In the genomic region with DNA sequence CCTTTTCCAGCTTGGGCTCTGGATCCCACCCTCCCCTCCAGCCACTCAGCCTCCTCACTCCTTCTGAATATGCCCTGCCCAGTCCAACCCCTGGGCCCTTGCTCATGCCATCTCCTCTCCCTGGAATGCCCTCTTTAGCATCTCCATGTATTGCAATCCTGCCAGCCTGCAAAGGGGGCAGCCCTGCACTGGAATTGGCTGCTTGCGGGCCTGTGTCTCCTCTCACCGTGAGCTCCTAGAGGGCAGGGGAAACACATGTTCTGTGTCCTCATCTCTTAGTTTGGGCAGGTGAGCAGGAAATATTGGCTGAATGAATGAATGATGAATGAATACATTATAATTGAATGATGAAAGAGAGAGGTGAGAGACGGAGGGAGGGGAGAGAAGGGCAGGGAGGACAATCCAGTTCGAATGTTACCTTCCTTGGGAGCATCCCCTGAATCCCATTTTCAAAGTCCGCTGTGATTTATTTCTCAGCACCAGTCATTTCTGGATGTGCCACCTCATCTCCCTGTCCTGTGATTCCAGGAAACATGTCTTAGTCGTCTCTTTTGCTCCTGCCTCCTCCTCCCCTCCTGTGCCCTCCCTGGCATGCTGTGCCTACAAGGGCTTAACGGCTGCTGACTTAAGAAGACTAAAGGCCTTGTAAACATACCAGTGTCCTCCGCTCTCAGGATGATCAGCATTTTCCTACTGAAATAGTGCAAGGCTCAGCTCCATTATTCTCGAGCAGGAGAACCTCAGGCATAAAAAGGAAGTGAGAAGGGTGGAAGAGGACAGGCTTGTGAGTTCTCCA, we compare ENCODE assay signal across 3 cellular contexts.
A peak's percentile ranks its signal among the peaks of the same experiment; 100 is the strongest.
TF ChIP-seq lines count a peak whose summit lies in the region.

No MANE protein-coding gene starts in this region.

TF ChIP-seq in SK-N-SH, 30 proteins besides CTCF, POLR2A, EP300 and RAD21:
- no peak for TF ChIP-seq TCF12 (IDR thresholded peaks at IDR 0.05)
- TF ChIP-seq TEAD4 (IDR thresholded peaks at IDR 0.05; ENCODE audit: borderline replicate concordance, insufficient read depth): no peak
- no peak for TF ChIP-seq RFX5 (IDR thresholded peaks at IDR 0.05; ENCODE audit: low read length)
- TF ChIP-seq SMC3 (IDR thresholded peaks at IDR 0.05; ENCODE audit: low read depth, low read length): no peak

TF ChIP-seq in SK-N-SH treated with all-trans-retinoic acid at 6 μM for 48 hours, 23 proteins besides CTCF, POLR2A, EP300 and RAD21 (continues in another document):
- no peak for TF ChIP-seq ZNF8 (CRISPR knock-in tag; IDR thresholded peaks at IDR 0.05)
- no peak for TF ChIP-seq ZNF565 (CRISPR knock-in tag; conservative IDR thresholded peaks at IDR 0.05; ENCODE audit: low read depth)
- no peak for TF ChIP-seq BACH2 (CRISPR knock-in tag; IDR thresholded peaks at IDR 0.05; ENCODE audit: borderline replicate concordance)
- TF ChIP-seq RARB (CRISPR knock-in tag; IDR thresholded peaks at IDR 0.05): no peak
- TF ChIP-seq, protein P1, sequence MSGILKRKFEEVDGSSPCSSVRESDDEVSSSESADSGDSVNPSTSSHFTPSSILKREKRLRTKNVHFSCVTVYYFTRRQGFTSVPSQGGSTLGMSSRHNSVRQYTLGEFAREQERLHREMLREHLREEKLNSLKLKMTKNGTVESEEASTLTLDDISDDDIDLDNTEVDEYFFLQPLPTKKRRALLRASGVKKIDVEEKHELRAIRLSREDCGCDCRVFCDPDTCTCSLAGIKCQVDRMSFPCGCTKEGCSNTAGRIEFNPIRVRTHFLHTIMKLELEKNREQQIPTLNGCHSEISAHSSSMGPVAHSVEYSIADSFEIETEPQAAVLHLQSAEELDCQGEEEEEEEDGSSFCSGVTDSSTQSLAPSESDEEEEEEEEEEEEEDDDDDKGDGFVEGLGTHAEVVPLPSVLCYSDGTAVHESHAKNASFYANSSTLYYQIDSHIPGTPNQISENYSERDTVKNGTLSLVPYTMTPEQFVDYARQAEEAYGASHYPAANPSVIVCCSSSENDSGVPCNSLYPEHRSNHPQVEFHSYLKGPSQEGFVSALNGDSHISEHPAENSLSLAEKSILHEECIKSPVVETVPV (CRISPR knock-in tag; IDR thresholded peaks at IDR 0.05): no peak
- no peak for TF ChIP-seq SNAI2 (CRISPR knock-in tag; IDR thresholded peaks at IDR 0.05)
- TF ChIP-seq, protein P2, sequence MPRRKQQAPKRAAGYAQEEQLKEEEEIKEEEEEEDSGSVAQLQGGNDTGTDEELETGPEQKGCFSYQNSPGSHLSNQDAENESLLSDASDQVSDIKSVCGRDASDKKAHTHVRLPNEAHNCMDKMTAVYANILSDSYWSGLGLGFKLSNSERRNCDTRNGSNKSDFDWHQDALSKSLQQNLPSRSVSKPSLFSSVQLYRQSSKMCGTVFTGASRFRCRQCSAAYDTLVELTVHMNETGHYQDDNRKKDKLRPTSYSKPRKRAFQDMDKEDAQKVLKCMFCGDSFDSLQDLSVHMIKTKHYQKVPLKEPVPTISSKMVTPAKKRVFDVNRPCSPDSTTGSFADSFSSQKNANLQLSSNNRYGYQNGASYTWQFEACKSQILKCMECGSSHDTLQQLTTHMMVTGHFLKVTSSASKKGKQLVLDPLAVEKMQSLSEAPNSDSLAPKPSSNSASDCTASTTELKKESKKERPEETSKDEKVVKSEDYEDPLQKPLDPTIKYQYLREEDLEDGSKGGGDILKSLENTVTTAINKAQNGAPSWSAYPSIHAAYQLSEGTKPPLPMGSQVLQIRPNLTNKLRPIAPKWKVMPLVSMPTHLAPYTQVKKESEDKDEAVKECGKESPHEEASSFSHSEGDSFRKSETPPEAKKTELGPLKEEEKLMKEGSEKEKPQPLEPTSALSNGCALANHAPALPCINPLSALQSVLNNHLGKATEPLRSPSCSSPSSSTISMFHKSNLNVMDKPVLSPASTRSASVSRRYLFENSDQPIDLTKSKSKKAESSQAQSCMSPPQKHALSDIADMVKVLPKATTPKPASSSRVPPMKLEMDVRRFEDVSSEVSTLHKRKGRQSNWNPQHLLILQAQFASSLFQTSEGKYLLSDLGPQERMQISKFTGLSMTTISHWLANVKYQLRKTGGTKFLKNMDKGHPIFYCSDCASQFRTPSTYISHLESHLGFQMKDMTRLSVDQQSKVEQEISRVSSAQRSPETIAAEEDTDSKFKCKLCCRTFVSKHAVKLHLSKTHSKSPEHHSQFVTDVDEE (CRISPR knock-in tag; IDR thresholded peaks at IDR 0.05): no peak
- no peak for TF ChIP-seq ESRRG (CRISPR knock-in tag; IDR thresholded peaks at IDR 0.05)
- TF ChIP-seq OSR1 (CRISPR knock-in tag; IDR thresholded peaks at IDR 0.05): no peak
- no peak for TF ChIP-seq TCF4 (CRISPR knock-in tag; IDR thresholded peaks at IDR 0.05; ENCODE audit: borderline replicate concordance)
- no peak for TF ChIP-seq PPARA (CRISPR knock-in tag; IDR thresholded peaks at IDR 0.05; ENCODE audit: borderline replicate concordance)
- TF ChIP-seq, protein P3, sequence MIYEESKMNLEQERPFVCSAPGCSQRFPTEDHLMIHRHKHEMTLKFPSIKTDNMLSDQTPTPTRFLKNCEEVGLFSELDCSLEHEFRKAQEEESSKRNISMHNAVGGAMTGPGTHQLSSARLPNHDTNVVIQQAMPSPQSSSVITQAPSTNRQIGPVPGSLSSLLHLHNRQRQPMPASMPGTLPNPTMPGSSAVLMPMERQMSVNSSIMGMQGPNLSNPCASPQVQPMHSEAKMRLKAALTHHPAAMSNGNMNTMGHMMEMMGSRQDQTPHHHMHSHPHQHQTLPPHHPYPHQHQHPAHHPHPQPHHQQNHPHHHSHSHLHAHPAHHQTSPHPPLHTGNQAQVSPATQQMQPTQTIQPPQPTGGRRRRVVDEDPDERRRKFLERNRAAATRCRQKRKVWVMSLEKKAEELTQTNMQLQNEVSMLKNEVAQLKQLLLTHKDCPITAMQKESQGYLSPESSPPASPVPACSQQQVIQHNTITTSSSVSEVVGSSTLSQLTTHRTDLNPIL (CRISPR knock-in tag; IDR thresholded peaks at IDR 0.05; ENCODE audit: low read depth): no peak
- TF ChIP-seq, protein P4, sequence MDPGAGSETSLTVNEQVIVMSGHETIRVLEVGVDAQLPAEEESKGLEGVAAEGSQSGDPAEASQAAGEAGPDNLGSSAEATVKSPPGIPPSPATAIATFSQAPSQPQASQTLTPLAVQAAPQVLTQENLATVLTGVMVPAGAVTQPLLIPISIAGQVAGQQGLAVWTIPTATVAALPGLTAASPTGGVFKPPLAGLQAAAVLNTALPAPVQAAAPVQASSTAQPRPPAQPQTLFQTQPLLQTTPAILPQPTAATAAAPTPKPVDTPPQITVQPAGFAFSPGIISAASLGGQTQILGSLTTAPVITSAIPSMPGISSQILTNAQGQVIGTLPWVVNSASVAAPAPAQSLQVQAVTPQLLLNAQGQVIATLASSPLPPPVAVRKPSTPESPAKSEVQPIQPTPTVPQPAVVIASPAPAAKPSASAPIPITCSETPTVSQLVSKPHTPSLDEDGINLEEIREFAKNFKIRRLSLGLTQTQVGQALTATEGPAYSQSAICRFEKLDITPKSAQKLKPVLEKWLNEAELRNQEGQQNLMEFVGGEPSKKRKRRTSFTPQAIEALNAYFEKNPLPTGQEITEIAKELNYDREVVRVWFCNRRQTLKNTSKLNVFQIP (CRISPR knock-in tag; IDR thresholded peaks at IDR 0.05; ENCODE audit: borderline replicate concordance, low read depth): no peak
- TF ChIP-seq CSDC2 (CRISPR knock-in tag; IDR thresholded peaks at IDR 0.05): no peak

TF ChIP-seq in GM12878, 131 proteins besides CTCF, POLR2A, EP300 and RAD21:
- TF ChIP-seq DPF2 (IDR thresholded peaks at IDR 0.05): no peak
- TF ChIP-seq SUPT20H (IDR thresholded peaks at IDR 0.05; ENCODE audit: borderline replicate concordance, control insufficient read depth, low read depth, low read length): no peak
- no peak for TF ChIP-seq PML (IDR thresholded peaks at IDR 0.05; ENCODE audit: low read length)
- TF ChIP-seq SPI1 (IDR thresholded peaks at IDR 0.05; ENCODE audit: borderline replicate concordance, insufficient read depth, low read depth, low read length): peak; percentile 27; the same call in 1 of the 2 replicates
